Comparison of ENCODE assay signal across 8 cellular contexts in genomic region chr20:63735859-63736718, GRCh38. TPM values are rescaled to one million over a fixed set of nuclear protein-coding genes. Genes with fewer than 3 reads are reported as not detected.
DNase-seq lines count a peak whose midpoint lies in the region; ATAC-seq and TF ChIP-seq lines count a peak whose summit lies in the region.

TSS of gene LIME1 (plus strand) at chr20:63736664. CDS start at chr20:63737550, 886 bp downstream.

- H3K4me1 ChIP-seq in heart right ventricle, result peaks cover 20 to 35% (median 29%) of the 10 kb centered on the region in 9 donors
- peaks cover 22% of the 10 kb centered on the region for H3K4me1 ChIP-seq in hepatocyte (ENCODE audit: insufficient read depth)

- H3K79me2 ChIP-seq in hepatocyte, result no peaks in the 10 kb centered on the region

- no peak for TF ChIP-seq CTCF in heart right ventricle (IDR thresholded peaks at IDR 0.05)
- no peak for TF ChIP-seq CTCF in hepatocyte (IDR thresholded peaks at IDR 0.05; ENCODE audit: poor library complexity)

- 85 to 90% methylated on average over 31 of the region's 31 CpGs for WGBS in heart right ventricle, 2 donors
- 92% methylated on average over 31 of the region's 31 CpGs for WGBS in hepatocyte (ENCODE audit: low lambda C conversion rate, missing lambda C conversion rate)

- no peaks in the 10 kb centered on the region for H4K20me1 ChIP-seq in hepatocyte (ENCODE audit: insufficient read depth, poor library complexity, severe bottlenecking)

- peak within 1 kb of the TSS; percentile 99 for H3K4me2 ChIP-seq in hepatocyte

- no peak within 1 kb of the TSS for H2AFZ ChIP-seq in hepatocyte

- peaks cover 0 to 41% (median 15%) of the 10 kb centered on the region in 9 donors for H3K36me3 ChIP-seq in heart right ventricle
- H3K36me3 ChIP-seq in hepatocyte (replicated peaks; ENCODE audit: insufficient read depth, low read depth), result no peaks in the 10 kb centered on the region

- H3K27ac ChIP-seq in heart right ventricle (peak within 1 kb of the TSS in 1 of 10 donors; percentile 89), hepatocyte (no peak within 1 kb of the TSS)

- no peaks in the 10 kb centered on the region for H3K9me2 ChIP-seq in hepatocyte (replicated peaks; ENCODE audit: insufficient read depth)

- DNase-seq in heart right ventricle (no peak), Right ventricle myocardium superior (no peak), activated T-cell treated with anti-CD3 and anti-CD28 coated beads for 24 hours (ENCODE audit: low read depth) (peak; percentile 41), hepatocyte (ENCODE audit: low spot score) (peak; percentile 14), amygdala (lab: John Stamatoyannopoulos, UW) (no peak), HPDE6-E6E7 (ENCODE audit: extremely low spot score) (no peak)
- DNase-seq in stimulated activated CD8-positive, alpha-beta memory T cell treated with anti-CD3 and anti-CD28 coated beads, Interleukin-7, amount 100 ng/mL, for 4 hours (ENCODE audit: low read depth in 2 of 2), result peak; percentile 64 to 72

- H3K9me3 ChIP-seq in heart right ventricle (no peaks in the 10 kb centered on the region), hepatocyte (ENCODE audit: low read depth) (no peaks in the 10 kb centered on the region)

- peak within 1 kb of the TSS in 7 of 10 donors; percentile 26 to 79 (median 61) for H3K4me3 ChIP-seq in heart right ventricle
- no peak within 1 kb of the TSS for H3K4me3 ChIP-seq in hepatocyte

- intact Hi-C loops in heart right ventricle (cut with DNase I), result loop anchor here in 1 of 10 donors (10.0 kb wide), 1 partner anchor 81 kb away; the partner anchor contains the start of genes RTEL1 and STMN3
- intact Hi-C loops in Right ventricle myocardium superior (cut with DNase I), result no loop called here

- H3K27me3 ChIP-seq in heart right ventricle (peaks cover 0 to 19% (median 0%) of the 10 kb centered on the region in 7 donors), hepatocyte (no peaks in the 10 kb centered on the region)

- no peak for ATAC-seq in heart right ventricle
- no peak for ATAC-seq in Right ventricle myocardium superior (ENCODE audit: poor library complexity)
- ATAC-seq in HG03439 (IDR thresholded peaks at IDR 0.05; ENCODE audit: unreplicated experiment), result no peak

RNA-seq across cellular contexts. Expression of gene LIME1, which starts in this region (rescaled TPM):
- total RNA-seq in heart right ventricle (1 to 10 TPM in 9 of 10 donors, under 1 TPM in 1; 0.79 to 4.1 (median 2.7) TPM), Right ventricle myocardium superior (1.6 TPM), hepatocyte (6.6 and 11.7 TPM in 2 replicates)
- polyA plus RNA-seq in heart right ventricle (10 to 100 TPM in 1 of 2 donors, 1 to 10 TPM in 1; 4.9 to 15.7 TPM), hepatocyte (20.2 and 20.7 TPM in 2 replicates)

Comparison
In these comparisons a context has a peak if more than half of its experiments do, and no peak if none do; other contexts are left out.
1. DNase-seq: peak in activated T-cell treated with anti-CD3 and anti-CD28 coated beads for 24 hours (single experiment), hepatocyte (single experiment) and stimulated activated CD8-positive, alpha-beta memory T cell treated with anti-CD3 and anti-CD28 coated beads, Interleukin-7, amount 100 ng/mL, for 4 hours (2 of 2); none in heart right ventricle (0 of 2), Right ventricle myocardium superior (single experiment), amygdala (0 of 56) and HPDE6-E6E7 (single experiment).